ENCODE assay signal across 1 cellular context in the genomic region with DNA sequence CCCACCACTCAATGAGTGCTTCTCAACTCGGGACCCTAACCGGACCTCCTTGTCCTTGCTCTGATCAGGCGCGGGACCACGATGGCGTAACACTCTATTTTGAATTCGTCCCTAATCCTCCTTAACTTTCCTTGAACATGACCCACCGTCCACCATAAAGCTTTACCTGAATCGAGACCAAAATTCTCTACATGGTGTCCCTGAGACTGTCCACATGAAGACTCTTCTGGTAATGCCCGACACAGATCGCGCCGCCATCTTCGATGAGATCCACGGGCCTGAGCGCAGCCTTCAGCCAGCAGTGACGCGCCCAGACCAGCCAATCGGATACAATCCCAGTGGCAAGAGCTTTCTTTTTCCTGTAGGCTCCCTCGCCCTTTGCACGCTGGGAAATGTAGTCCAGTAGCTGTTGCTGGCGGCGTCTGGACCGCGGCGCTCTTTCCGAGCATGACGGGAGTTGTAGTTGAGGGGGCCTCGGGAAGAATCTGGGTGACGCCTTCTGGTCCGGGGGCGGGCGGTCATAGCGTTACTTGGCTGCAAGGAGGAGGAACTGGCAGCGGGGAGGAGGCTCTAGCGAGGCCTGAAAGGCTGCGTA.
TF ChIP-seq lines count a peak whose summit lies in the region.

A gene (minus strand): TSS at position 284 of the 595 bp plus-strand sequence. CDS start 26 bp downstream, at position 258.
A gene (plus strand): TSS at position 517 of the 595 bp plus-strand sequence. CDS start 306 bp downstream, outside the sequence.

TF ChIP-seq in K562, 482 proteins besides CTCF, POLR2A, EP300 and RAD21 (continued from another document and continues in another):
- TF ChIP-seq STAT5B (CRISPR knock-in tag; IDR thresholded peaks at IDR 0.05), result no peak
- TF ChIP-seq, protein P1, sequence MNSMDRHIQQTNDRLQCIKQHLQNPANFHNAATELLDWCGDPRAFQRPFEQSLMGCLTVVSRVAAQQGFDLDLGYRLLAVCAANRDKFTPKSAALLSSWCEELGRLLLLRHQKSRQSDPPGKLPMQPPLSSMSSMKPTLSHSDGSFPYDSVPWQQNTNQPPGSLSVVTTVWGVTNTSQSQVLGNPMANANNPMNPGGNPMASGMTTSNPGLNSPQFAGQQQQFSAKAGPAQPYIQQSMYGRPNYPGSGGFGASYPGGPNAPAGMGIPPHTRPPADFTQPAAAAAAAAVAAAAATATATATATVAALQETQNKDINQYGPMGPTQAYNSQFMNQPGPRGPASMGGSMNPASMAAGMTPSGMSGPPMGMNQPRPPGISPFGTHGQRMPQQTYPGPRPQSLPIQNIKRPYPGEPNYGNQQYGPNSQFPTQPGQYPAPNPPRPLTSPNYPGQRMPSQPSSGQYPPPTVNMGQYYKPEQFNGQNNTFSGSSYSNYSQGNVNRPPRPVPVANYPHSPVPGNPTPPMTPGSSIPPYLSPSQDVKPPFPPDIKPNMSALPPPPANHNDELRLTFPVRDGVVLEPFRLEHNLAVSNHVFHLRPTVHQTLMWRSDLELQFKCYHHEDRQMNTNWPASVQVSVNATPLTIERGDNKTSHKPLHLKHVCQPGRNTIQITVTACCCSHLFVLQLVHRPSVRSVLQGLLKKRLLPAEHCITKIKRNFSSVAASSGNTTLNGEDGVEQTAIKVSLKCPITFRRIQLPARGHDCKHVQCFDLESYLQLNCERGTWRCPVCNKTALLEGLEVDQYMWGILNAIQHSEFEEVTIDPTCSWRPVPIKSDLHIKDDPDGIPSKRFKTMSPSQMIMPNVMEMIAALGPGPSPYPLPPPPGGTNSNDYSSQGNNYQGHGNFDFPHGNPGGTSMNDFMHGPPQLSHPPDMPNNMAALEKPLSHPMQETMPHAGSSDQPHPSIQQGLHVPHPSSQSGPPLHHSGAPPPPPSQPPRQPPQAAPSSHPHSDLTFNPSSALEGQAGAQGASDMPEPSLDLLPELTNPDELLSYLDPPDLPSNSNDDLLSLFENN (IDR thresholded peaks at IDR 0.05; ENCODE audit: low read depth in 2 of 2, low read length in 2 of 2), result no peak
- peak; percentile 14 to 63; a peak in 2 of 4 replicates for TF ChIP-seq FOXK2 (conservative IDR thresholded peaks at IDR 0.05 in 1 of 2, IDR thresholded peaks at IDR 0.05 in 1 of 2; ENCODE audit: low read depth in 2 of 2)
- TF ChIP-seq, protein P2, sequence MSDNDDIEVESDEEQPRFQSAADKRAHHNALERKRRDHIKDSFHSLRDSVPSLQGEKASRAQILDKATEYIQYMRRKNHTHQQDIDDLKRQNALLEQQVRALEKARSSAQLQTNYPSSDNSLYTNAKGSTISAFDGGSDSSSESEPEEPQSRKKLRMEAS (CRISPR knock-in tag; IDR thresholded peaks at IDR 0.05), result peak; percentile 42; the same call in 1 of the 2 replicates
- peak; percentile 72 for TF ChIP-seq CEBPB (tag; IDR thresholded peaks at IDR 0.05)
- TF ChIP-seq GATA2 (CRISPR knock-in tag; IDR thresholded peaks at IDR 0.05), result no peak
- TF ChIP-seq ZNF586 (CRISPR knock-in tag; conservative IDR thresholded peaks at IDR 0.05), result no peak
- peak; percentile 90 for TF ChIP-seq ATF7 (IDR thresholded peaks at IDR 0.05)
- TF ChIP-seq, protein P3, sequence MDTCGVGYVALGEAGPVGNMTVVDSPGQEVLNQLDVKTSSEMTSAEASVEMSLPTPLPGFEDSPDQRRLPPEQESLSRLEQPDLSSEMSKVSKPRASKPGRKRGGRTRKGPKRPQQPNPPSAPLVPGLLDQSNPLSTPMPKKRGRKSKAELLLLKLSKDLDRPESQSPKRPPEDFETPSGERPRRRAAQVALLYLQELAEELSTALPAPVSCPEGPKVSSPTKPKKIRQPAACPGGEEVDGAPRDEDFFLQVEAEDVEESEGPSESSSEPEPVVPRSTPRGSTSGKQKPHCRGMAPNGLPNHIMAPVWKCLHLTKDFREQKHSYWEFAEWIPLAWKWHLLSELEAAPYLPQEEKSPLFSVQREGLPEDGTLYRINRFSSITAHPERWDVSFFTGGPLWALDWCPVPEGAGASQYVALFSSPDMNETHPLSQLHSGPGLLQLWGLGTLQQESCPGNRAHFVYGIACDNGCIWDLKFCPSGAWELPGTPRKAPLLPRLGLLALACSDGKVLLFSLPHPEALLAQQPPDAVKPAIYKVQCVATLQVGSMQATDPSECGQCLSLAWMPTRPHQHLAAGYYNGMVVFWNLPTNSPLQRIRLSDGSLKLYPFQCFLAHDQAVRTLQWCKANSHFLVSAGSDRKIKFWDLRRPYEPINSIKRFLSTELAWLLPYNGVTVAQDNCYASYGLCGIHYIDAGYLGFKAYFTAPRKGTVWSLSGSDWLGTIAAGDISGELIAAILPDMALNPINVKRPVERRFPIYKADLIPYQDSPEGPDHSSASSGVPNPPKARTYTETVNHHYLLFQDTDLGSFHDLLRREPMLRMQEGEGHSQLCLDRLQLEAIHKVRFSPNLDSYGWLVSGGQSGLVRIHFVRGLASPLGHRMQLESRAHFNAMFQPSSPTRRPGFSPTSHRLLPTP (IDR thresholded peaks at IDR 0.05; ENCODE audit: borderline replicate concordance, extremely low read depth, insufficient read length), result no peak
- TF ChIP-seq ATF1 (CRISPR knock-in tag; IDR thresholded peaks at IDR 0.05), result no peak
- TF ChIP-seq ATF1 (tag; IDR thresholded peaks at IDR 0.05), result peak; percentile 96
- no peak for TF ChIP-seq BRF1 (IDR thresholded peaks at IDR 0.05; ENCODE audit: borderline replicate concordance, extremely low read depth, insufficient read length)
- TF ChIP-seq ZNF146 (CRISPR knock-in tag; IDR thresholded peaks at IDR 0.05; ENCODE audit: unreplicated experiment), result no peak
- TF ChIP-seq MYBL2 (IDR thresholded peaks at IDR 0.05; ENCODE audit: low read depth), result no peak
- no peak for TF ChIP-seq MYBL2 (CRISPR knock-in tag; IDR thresholded peaks at IDR 0.05; ENCODE audit: borderline replicate concordance)
- no peak for TF ChIP-seq SREBF2 (CRISPR knock-in tag; IDR thresholded peaks at IDR 0.05)
- no peak for TF ChIP-seq ZNF217 (CRISPR knock-in tag; IDR thresholded peaks at IDR 0.05)
- TF ChIP-seq ETV5 (CRISPR knock-in tag; IDR thresholded peaks at IDR 0.05; ENCODE audit: low read depth), result no peak
- peak in 1 of 2 experiments; percentile 30; a peak in 1 of 4 replicates for TF ChIP-seq TBL1XR1 (IDR thresholded peaks at IDR 0.05; ENCODE audit: low read length in 2 of 2)
- no peak; the same call in 1 of the 2 replicates for TF ChIP-seq BACH1 (tag; IDR thresholded peaks at IDR 0.05)
- TF ChIP-seq ZNF79 (CRISPR knock-in tag; IDR thresholded peaks at IDR 0.05; ENCODE audit: low read depth), result no peak
- TF ChIP-seq ZC3H11A (IDR thresholded peaks at IDR 0.05; ENCODE audit: low read depth, low read length), result no peak
- peak; percentile 63; the same call in 1 of the 2 replicates for TF ChIP-seq MTA3 (IDR thresholded peaks at IDR 0.05; ENCODE audit: borderline replicate concordance)
- TF ChIP-seq ELF2 (CRISPR knock-in tag; IDR thresholded peaks at IDR 0.05), result no peak
- TF ChIP-seq SPI1 (IDR thresholded peaks at IDR 0.05; ENCODE audit: borderline replicate concordance, low read depth, low read length), result peak; percentile 58; the same call in 1 of the 2 replicates
- TF ChIP-seq, protein P4, sequence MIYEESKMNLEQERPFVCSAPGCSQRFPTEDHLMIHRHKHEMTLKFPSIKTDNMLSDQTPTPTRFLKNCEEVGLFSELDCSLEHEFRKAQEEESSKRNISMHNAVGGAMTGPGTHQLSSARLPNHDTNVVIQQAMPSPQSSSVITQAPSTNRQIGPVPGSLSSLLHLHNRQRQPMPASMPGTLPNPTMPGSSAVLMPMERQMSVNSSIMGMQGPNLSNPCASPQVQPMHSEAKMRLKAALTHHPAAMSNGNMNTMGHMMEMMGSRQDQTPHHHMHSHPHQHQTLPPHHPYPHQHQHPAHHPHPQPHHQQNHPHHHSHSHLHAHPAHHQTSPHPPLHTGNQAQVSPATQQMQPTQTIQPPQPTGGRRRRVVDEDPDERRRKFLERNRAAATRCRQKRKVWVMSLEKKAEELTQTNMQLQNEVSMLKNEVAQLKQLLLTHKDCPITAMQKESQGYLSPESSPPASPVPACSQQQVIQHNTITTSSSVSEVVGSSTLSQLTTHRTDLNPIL (CRISPR knock-in tag; IDR thresholded peaks at IDR 0.05), result no peak
- no peak for TF ChIP-seq ZNF764 (CRISPR knock-in tag; IDR thresholded peaks at IDR 0.05; ENCODE audit: low read depth)
- TF ChIP-seq KDM4B (IDR thresholded peaks at IDR 0.05; ENCODE audit: borderline replicate concordance in 2 of 2, low read depth in 1 of 2), result no peak; a peak in 1 of 4 replicates
- peak; percentile 84 for TF ChIP-seq MBD2 (IDR thresholded peaks at IDR 0.05; ENCODE audit: borderline replicate concordance, low read depth)
- no peak for TF ChIP-seq MXI1 (IDR thresholded peaks at IDR 0.05; ENCODE audit: low read depth, low read length)
- TF ChIP-seq SMARCA4 (IDR thresholded peaks at IDR 0.05), result no peak
- peak in 1 of 2 experiments; percentile 28; a peak in 1 of 4 replicates for TF ChIP-seq RCOR1 (IDR thresholded peaks at IDR 0.05; ENCODE audit: borderline replicate concordance in 1 of 2, low read depth in 2 of 2, low read length in 2 of 2)
- no peak for TF ChIP-seq ZNF75A (CRISPR knock-in tag; IDR thresholded peaks at IDR 0.05)
- no peak for TF ChIP-seq ZNF133 (CRISPR knock-in tag; IDR thresholded peaks at IDR 0.05)
- no peak for TF ChIP-seq RFX7 (CRISPR knock-in tag; IDR thresholded peaks at IDR 0.05)
- TF ChIP-seq ZNF77 (CRISPR knock-in tag; IDR thresholded peaks at IDR 0.05), result no peak
- TF ChIP-seq ZNF23 (CRISPR knock-in tag; IDR thresholded peaks at IDR 0.05), result no peak
- no peak for TF ChIP-seq SIRT6 (IDR thresholded peaks at IDR 0.05; ENCODE audit: low read depth, low read length)
- TF ChIP-seq TOE1 (IDR thresholded peaks at IDR 0.05; ENCODE audit: borderline replicate concordance), result peak; percentile 32; the same call in 1 of the 2 replicates
- no peak for TF ChIP-seq TOE1 (CRISPR knock-in tag; IDR thresholded peaks at IDR 0.05; ENCODE audit: borderline replicate concordance, low read depth)
- TF ChIP-seq TSC22D4 (tag; IDR thresholded peaks at IDR 0.05), result no peak
- TF ChIP-seq, protein P5, sequence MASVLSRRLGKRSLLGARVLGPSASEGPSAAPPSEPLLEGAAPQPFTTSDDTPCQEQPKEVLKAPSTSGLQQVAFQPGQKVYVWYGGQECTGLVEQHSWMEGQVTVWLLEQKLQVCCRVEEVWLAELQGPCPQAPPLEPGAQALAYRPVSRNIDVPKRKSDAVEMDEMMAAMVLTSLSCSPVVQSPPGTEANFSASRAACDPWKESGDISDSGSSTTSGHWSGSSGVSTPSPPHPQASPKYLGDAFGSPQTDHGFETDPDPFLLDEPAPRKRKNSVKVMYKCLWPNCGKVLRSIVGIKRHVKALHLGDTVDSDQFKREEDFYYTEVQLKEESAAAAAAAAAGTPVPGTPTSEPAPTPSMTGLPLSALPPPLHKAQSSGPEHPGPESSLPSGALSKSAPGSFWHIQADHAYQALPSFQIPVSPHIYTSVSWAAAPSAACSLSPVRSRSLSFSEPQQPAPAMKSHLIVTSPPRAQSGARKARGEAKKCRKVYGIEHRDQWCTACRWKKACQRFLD (CRISPR knock-in tag; IDR thresholded peaks at IDR 0.05), result no peak; the same call in 1 of the 2 replicates
- no peak for TF ChIP-seq SAFB (IDR thresholded peaks at IDR 0.05; ENCODE audit: borderline replicate concordance, low read depth, low read length)
- no peak for TF ChIP-seq MAFG (tag; conservative IDR thresholded peaks at IDR 0.05)
- no peak for TF ChIP-seq ZNF239 (CRISPR knock-in tag; IDR thresholded peaks at IDR 0.05)
- TF ChIP-seq, protein P6, sequence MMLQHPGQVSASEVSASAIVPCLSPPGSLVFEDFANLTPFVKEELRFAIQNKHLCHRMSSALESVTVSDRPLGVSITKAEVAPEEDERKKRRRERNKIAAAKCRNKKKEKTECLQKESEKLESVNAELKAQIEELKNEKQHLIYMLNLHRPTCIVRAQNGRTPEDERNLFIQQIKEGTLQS (IDR thresholded peaks at IDR 0.05), result no peak
- TF ChIP-seq, protein P6 (CRISPR knock-in tag; conservative IDR thresholded peaks at IDR 0.05), result no peak
- peak; percentile 71; the same call in 1 of the 2 replicates for TF ChIP-seq ZNF263 (CRISPR knock-in tag; IDR thresholded peaks at IDR 0.05; ENCODE audit: borderline replicate concordance)
- TF ChIP-seq ZNF12 (CRISPR knock-in tag; IDR thresholded peaks at IDR 0.05), result no peak
- TF ChIP-seq, protein P7, sequence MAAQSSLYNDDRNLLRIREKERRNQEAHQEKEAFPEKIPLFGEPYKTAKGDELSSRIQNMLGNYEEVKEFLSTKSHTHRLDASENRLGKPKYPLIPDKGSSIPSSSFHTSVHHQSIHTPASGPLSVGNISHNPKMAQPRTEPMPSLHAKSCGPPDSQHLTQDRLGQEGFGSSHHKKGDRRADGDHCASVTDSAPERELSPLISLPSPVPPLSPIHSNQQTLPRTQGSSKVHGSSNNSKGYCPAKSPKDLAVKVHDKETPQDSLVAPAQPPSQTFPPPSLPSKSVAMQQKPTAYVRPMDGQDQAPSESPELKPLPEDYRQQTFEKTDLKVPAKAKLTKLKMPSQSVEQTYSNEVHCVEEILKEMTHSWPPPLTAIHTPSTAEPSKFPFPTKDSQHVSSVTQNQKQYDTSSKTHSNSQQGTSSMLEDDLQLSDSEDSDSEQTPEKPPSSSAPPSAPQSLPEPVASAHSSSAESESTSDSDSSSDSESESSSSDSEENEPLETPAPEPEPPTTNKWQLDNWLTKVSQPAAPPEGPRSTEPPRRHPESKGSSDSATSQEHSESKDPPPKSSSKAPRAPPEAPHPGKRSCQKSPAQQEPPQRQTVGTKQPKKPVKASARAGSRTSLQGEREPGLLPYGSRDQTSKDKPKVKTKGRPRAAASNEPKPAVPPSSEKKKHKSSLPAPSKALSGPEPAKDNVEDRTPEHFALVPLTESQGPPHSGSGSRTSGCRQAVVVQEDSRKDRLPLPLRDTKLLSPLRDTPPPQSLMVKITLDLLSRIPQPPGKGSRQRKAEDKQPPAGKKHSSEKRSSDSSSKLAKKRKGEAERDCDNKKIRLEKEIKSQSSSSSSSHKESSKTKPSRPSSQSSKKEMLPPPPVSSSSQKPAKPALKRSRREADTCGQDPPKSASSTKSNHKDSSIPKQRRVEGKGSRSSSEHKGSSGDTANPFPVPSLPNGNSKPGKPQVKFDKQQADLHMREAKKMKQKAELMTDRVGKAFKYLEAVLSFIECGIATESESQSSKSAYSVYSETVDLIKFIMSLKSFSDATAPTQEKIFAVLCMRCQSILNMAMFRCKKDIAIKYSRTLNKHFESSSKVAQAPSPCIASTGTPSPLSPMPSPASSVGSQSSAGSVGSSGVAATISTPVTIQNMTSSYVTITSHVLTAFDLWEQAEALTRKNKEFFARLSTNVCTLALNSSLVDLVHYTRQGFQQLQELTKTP (IDR thresholded peaks at IDR 0.05; ENCODE audit: low read depth in 1 of 2, partially characterized antibody in 2 of 2), result peak; percentile 32 to 96
- peak; percentile 73 for TF ChIP-seq JUND (IDR thresholded peaks at IDR 0.05; ENCODE audit: borderline replicate concordance, low read depth, low read length)
- TF ChIP-seq JUND (tag; IDR thresholded peaks at IDR 0.05; ENCODE audit: borderline replicate concordance, low read depth, low read length), result no peak; the same call in 2 of the 3 replicates
- no peak for TF ChIP-seq BCOR (IDR thresholded peaks at IDR 0.05)
- TF ChIP-seq, protein P8, sequence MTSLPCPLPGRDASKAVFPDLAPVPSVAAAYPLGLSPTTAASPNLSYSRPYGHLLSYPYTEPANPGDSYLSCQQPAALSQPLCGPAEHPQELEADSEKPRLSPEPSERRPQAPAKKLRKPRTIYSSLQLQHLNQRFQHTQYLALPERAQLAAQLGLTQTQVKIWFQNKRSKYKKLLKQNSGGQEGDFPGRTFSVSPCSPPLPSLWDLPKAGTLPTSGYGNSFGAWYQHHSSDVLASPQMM (CRISPR knock-in tag; IDR thresholded peaks at IDR 0.05), result no peak
- TF ChIP-seq WHSC1 (IDR thresholded peaks at IDR 0.05; ENCODE audit: low read length), result no peak
- peak; percentile 40; the same call in 1 of the 2 replicates for TF ChIP-seq ZNF384 (IDR thresholded peaks at IDR 0.05; ENCODE audit: low read depth, low read length)
